ENCODE assay signal across 17 cellular contexts in genomic region chr3:37249294-37249693, GRCh38.
"Had no signal": no experiment of that assay in that cellular context is flagged by ENCODE, and none has a peak within 500 bp of the region (broad histone marks: within the 10 kb centered on the region; RNA-seq: fewer than 3 reads in every experiment).

No MANE protein-coding gene starts in this region.

- H3K27me3 Mint-ChIP-seq: activated CD4-positive, alpha-beta T cell treated with anti-CD3 and anti-CD28 coated beads, Interleukin-2, amount 10 ng/mL, durations not matched to agents 24 days and 14 days; stimulated activated naive CD8-positive, alpha-beta T cell treated with anti-CD3 and anti-CD28 coated beads, Interleukin-15, Interleukin-2, amounts not matched to agents 100 ng/mL and 50 ng/mL, for 24 hours had no signal

- H3K36me3 ChIP-seq: ovary had no signal

- H3K4me3 Mint-ChIP-seq: activated CD4-positive, alpha-beta T cell treated with anti-CD3 and anti-CD28 coated beads, Interleukin-2, amount 10 ng/mL, durations not matched to agents 24 days and 14 days; neural progenitor cell; stimulated activated naive CD8-positive, alpha-beta T cell treated with anti-CD3 and anti-CD28 coated beads, Interleukin-15, Interleukin-2, amounts not matched to agents 100 ng/mL and 50 ng/mL, for 24 hours; WTC11 had no signal

- H3K4me2 ChIP-seq: neural progenitor cell had no signal

- H3K4me3 ChIP-seq: dorsolateral prefrontal cortex, mucosa of descending colon, neural progenitor cell, ovary, testis had no signal

- H3K9ac ChIP-seq: neural progenitor cell had no signal

- H3K9me3 ChIP-seq: mucosa of descending colon, ovary, testis had no signal

- H3K27me3 ChIP-seq: dorsolateral prefrontal cortex, neural progenitor cell, ovary, testis had no signal

- H3K27ac Mint-ChIP-seq: activated CD4-positive, alpha-beta T cell treated with anti-CD3 and anti-CD28 coated beads, Interleukin-2, amount 10 ng/mL, durations not matched to agents 24 days and 14 days; activated naive CD4-positive, alpha-beta T cell treated with anti-CD3 and anti-CD28 coated beads, Interleukin-2, amount 50 U/mL, for 72 hours; neural progenitor cell; stimulated activated naive CD8-positive, alpha-beta T cell treated with anti-CD3 and anti-CD28 coated beads, Interleukin-15, Interleukin-2, amounts not matched to agents 100 ng/mL and 50 ng/mL, for 24 hours; WTC11 had no signal

- H2AFZ ChIP-seq: neural progenitor cell had no signal

- H3K27ac ChIP-seq: dorsolateral prefrontal cortex, neural progenitor cell, ovary, testis had no signal

- H3K9me3 Mint-ChIP-seq: activated CD4-positive, alpha-beta T cell treated with anti-CD3 and anti-CD28 coated beads, Interleukin-2, amount 10 ng/mL, durations not matched to agents 24 days and 14 days; activated naive CD4-positive, alpha-beta T cell treated with anti-CD3 and anti-CD28 coated beads, Interleukin-2, amount 50 U/mL, for 72 hours; neural progenitor cell; stimulated activated naive CD8-positive, alpha-beta T cell treated with anti-CD3 and anti-CD28 coated beads, Interleukin-15, Interleukin-2, amounts not matched to agents 100 ng/mL and 50 ng/mL, for 24 hours; WTC11 had no signal

- DNase-seq: activated CD4-positive, alpha-beta T cell treated with anti-CD3 and anti-CD28 coated beads, Interleukin-2, amount 10 ng/mL, durations not matched to agents 24 days and 14 days; activated CD8-positive, alpha-beta memory T cell treated with anti-CD3 and anti-CD28 coated beads for 24 hours; activated effector memory CD4-positive, alpha-beta T cell treated with Interleukin-2 at 50 U/mL for 16 hours; anterior cingulate cortex; dorsolateral prefrontal cortex; left cardiac atrium; mucosa of descending colon; ovary; retina; stimulated activated CD4-positive, alpha-beta T cell treated with anti-CD3 and anti-CD28 coated beads, Interleukin-15, amount 100 ng/mL, for 24 hours; stimulated activated CD4-positive, alpha-beta T cell treated with anti-CD3 and anti-CD28 coated beads, Interleukin-4, amount 100 ng/mL, for 24 hours; testis had no signal

- ATAC-seq: activated naive CD4-positive, alpha-beta T cell treated with anti-CD3 and anti-CD28 coated beads, Interleukin-2, amount 50 U/mL, for 72 hours; esophagus mucosa; mucosa of descending colon; WTC11 had no signal
